8 cellular contexts compared by ENCODE assay signal in genomic region chr1:100893718-100894117, GRCh38. TPM values are rescaled to one million over a fixed set of nuclear protein-coding genes. Genes with fewer than 3 reads are reported as not detected.
DNase-seq lines count a peak whose midpoint lies in the region; ATAC-seq and TF ChIP-seq lines count a peak whose summit lies in the region.

No MANE protein-coding gene starts in this region.

- no peak overlapping the region for H2BK15ac ChIP-seq in H9 (ENCODE audit: low read depth, low read length)

- H2BK12ac ChIP-seq in H9 (ENCODE audit: insufficient read length, low read depth, low read length): no peak overlapping the region

- intact Hi-C loops in A673 (cut with micrococcal nuclease; ENCODE audit: unreplicated experiment): no loop called here

- no TSS peak for BruUV-seq in A673 (replicated peaks; lab: Mats Ljungman, UMichigan)

- H3K27me3 Mint-ChIP-seq in H9 (ENCODE audit: low read depth): no peaks in the 10 kb centered on the region
- no peaks in the 10 kb centered on the region for H3K27me3 Mint-ChIP-seq in activated naive CD8-positive, alpha-beta T cell treated with anti-CD3 and anti-CD28 coated beads, Interleukin-2, amount 10 ng/mL, durations not matched to agents 7 days and 5 days

- POLR2A ChIA-PET in A673 (lab: Charles Lee; ENCODE audit: low non-redundant PET): no interaction called here
- POLR2A ChIA-PET in activated naive CD8-positive, alpha-beta T cell treated with anti-CD3 and anti-CD28 coated beads, Interleukin-2, amount 10 ng/mL, durations not matched to agents 7 days and 5 days (lab: Charles Lee): no interaction called here

- TF ChIP-seq CTCF in A673 (conservative IDR thresholded peaks at IDR 0.05; ENCODE audit: low read depth, low read length) (no peak), H9 (conservative IDR thresholded peaks at IDR 0.05) (no peak), liver (IDR thresholded peaks at IDR 0.05; ENCODE audit: low read depth, low read length, missing input control) (no peak)

- no peaks in the 10 kb centered on the region for H3K27me3 ChIP-seq in A673 (replicated peaks; ENCODE audit: insufficient read depth, low read depth, low read length, poor library complexity)
- no peaks in the 10 kb centered on the region for H3K27me3 ChIP-seq in H9 (ENCODE audit: insufficient read depth, low read length)
- no peaks in the 10 kb centered on the region for H3K27me3 ChIP-seq in liver (ENCODE audit: control insufficient read depth in 4 of 4, insufficient read depth in 4 of 4, low read length in 3 of 4)

- H3K9me3 ChIP-seq in A673 (ENCODE audit: low read depth, low read length, poor library complexity, severe bottlenecking): peaks cover 15% of the 10 kb centered on the region
- H3K9me3 ChIP-seq in H9 (ENCODE audit: control insufficient read depth, low read depth, low read length): peaks cover 22% of the 10 kb centered on the region
- peaks cover 0 to 10% (median 3%) of the 10 kb centered on the region in 4 donors for H3K9me3 ChIP-seq in liver (ENCODE audit: control insufficient read depth in 4 of 4, low read length in 3 of 4)

- CTCF ChIA-PET in A673 (lab: Charles Lee): no interaction called here

- H3K4me3 Mint-ChIP-seq in H9: peak overlapping the region; percentile 99 to 100
- peak overlapping the region; percentile 8 for H3K4me3 Mint-ChIP-seq in activated naive CD8-positive, alpha-beta T cell treated with anti-CD3 and anti-CD28 coated beads, Interleukin-2, amount 10 ng/mL, durations not matched to agents 7 days and 5 days

- peaks cover 43 to 52% (median 47%) of the 10 kb centered on the region in 3 experiments for H3K36me3 Mint-ChIP-seq in H9 (ENCODE audit: insufficient read depth in 1 of 3, low read depth in 3 of 3)
- peaks cover 22% of the 10 kb centered on the region for H3K36me3 Mint-ChIP-seq in activated naive CD8-positive, alpha-beta T cell treated with anti-CD3 and anti-CD28 coated beads, Interleukin-2, amount 10 ng/mL, durations not matched to agents 7 days and 5 days

- H3K23ac ChIP-seq in H9 (ENCODE audit: insufficient read length, low read depth, low read length): no peak overlapping the region

- H3K23me2 ChIP-seq in H9 (ENCODE audit: insufficient read length, low read depth, low read length, poor library complexity, severe bottlenecking): peaks cover 17% of the 10 kb centered on the region

- H3K4ac ChIP-seq in H9 (ENCODE audit: low read depth, low read length): no peak overlapping the region

- no peak overlapping the region for H2BK5ac ChIP-seq in H9 (ENCODE audit: insufficient read length, low read length)

- H3K79me2 ChIP-seq in H9 (ENCODE audit: insufficient read depth, low read length): peaks cover 4% of the 10 kb centered on the region; the same call in 1 of the 2 replicates

- no peak overlapping the region for H3K56ac ChIP-seq in H9 (ENCODE audit: insufficient read length, low read depth, low read length)

- H3K9ac ChIP-seq in H9 (ENCODE audit: extremely low read depth, insufficient read length, low read length) (peak overlapping the region; percentile 2), liver (ENCODE audit: low read depth in 1 of 2, low read length in 2 of 2) (no peak overlapping the region)

- peaks cover 1% of the 10 kb centered on the region for H3K36me3 ChIP-seq in A673 (ENCODE audit: insufficient read depth, low read length, poor library complexity, severe bottlenecking)
- H3K36me3 ChIP-seq in liver (ENCODE audit: control insufficient read depth in 4 of 4, insufficient read depth in 3 of 4, low read depth in 1 of 4, low read length in 3 of 4): peaks cover 0 to 2% (median 0%) of the 10 kb centered on the region in 4 donors

- H3K18ac ChIP-seq in H9 (ENCODE audit: insufficient read length, low read depth, low read length): no peak overlapping the region

- no peak overlapping the region for H4K91ac ChIP-seq in H9 (ENCODE audit: insufficient read length, low read depth, low read length)

- TF ChIP-seq RAD21 in liver (IDR thresholded peaks at IDR 0.05): no peak

- H3T11ph ChIP-seq in H9 (ENCODE audit: low read length): no peak overlapping the region

- peak overlapping the region; percentile 82 for H3K4me3 ChIP-seq in A673 (ENCODE audit: low read depth, low read length, poor library complexity, severe bottlenecking)
- peak overlapping the region in 2 of 3 donors; percentile 20 to 99 for H3K4me3 ChIP-seq in liver (ENCODE audit: low read depth in 1 of 3, low read length in 3 of 3)

- H3K4me1 Mint-ChIP-seq in H9: peaks cover 15 to 21% of the 10 kb centered on the region in 2 experiments
- peaks cover 27% of the 10 kb centered on the region for H3K4me1 Mint-ChIP-seq in activated naive CD8-positive, alpha-beta T cell treated with anti-CD3 and anti-CD28 coated beads, Interleukin-2, amount 10 ng/mL, durations not matched to agents 7 days and 5 days

- ATAC-seq in activated naive CD8-positive, alpha-beta T cell treated with anti-CD3 and anti-CD28 coated beads, Interleukin-2, amount 10 ng/mL, durations not matched to agents 7 days and 5 days (ENCODE audit: low read depth): no peak
- ATAC-seq in HG02678 (IDR thresholded peaks at IDR 0.05; ENCODE audit: unreplicated experiment): no peak

- peak overlapping the region; percentile 87 for H3K27ac ChIP-seq in A673 (ENCODE audit: low read depth, low read length, poor library complexity, severe bottlenecking)
- H3K27ac ChIP-seq in H9 (ENCODE audit: insufficient read length, low read depth, low read length): no peak overlapping the region
- H3K27ac ChIP-seq in liver (ENCODE audit: low read depth in 1 of 2, low read length in 2 of 2): no peak overlapping the region

- H2AK5ac ChIP-seq in H9 (ENCODE audit: insufficient read length, low read length): no peak overlapping the region

- no CpG with 5 or more reads among the region's 2 CpGs for WGBS in H9 (ENCODE audit: extremely low coverage, insufficient read length, low lambda C conversion rate)
- WGBS in liver: 54% methylated on average over 2 of the region's 2 CpGs

- peaks cover 3% of the 10 kb centered on the region for H3K79me1 ChIP-seq in H9 (ENCODE audit: insufficient read depth, low read depth, low read length, poor library complexity, severe bottlenecking)

- H3K27ac Mint-ChIP-seq in H9: peak overlapping the region in 1 of 3 experiments; percentile 52; a peak in 1 of 7 replicates
- H3K27ac Mint-ChIP-seq in activated naive CD8-positive, alpha-beta T cell treated with anti-CD3 and anti-CD28 coated beads, Interleukin-2, amount 10 ng/mL, durations not matched to agents 7 days and 5 days: no peak overlapping the region

- peaks cover 19% of the 10 kb centered on the region for H3K4me1 ChIP-seq in A673 (ENCODE audit: insufficient read depth, low read length, poor library complexity, severe bottlenecking)
- H3K4me1 ChIP-seq in H9 (ENCODE audit: insufficient read depth, low read length): no peaks in the 10 kb centered on the region
- peaks cover 0 to 17% (median 12%) of the 10 kb centered on the region in 4 donors for H3K4me1 ChIP-seq in liver (ENCODE audit: control insufficient read depth in 4 of 4, insufficient read depth in 4 of 4, low read length in 3 of 4)

- no peaks in the 10 kb centered on the region for H4K20me1 ChIP-seq in H9 (ENCODE audit: control insufficient read depth, insufficient read depth, insufficient read length)

- no peak overlapping the region for H2BK20ac ChIP-seq in H9 (ENCODE audit: low read depth, low read length, poor library complexity, severe bottlenecking)

- no peak overlapping the region for H4K5ac ChIP-seq in H9 (ENCODE audit: insufficient read length, low read depth, low read length)

- H2BK120ac ChIP-seq in H9 (ENCODE audit: low read depth, low read length, poor library complexity, severe bottlenecking): no peak overlapping the region

- H3K4me2 ChIP-seq in H9 (ENCODE audit: insufficient read depth, insufficient read length, low read length): peak overlapping the region; percentile 18

- DNase-seq in A673 (ENCODE audit: low spot score) (no peak), H9 (no peak), DMS53 treated with DMSO at 0.1 percent for 48 hours (lab: John Stamatoyannopoulos, UW; ENCODE audit: unreplicated experiment) (no peak), inferior parietal cortex (ENCODE audit: extremely low spot score) (no peak), glomerular visceral epithelial cell (ENCODE audit: extremely low spot score) (no peak)
- DNase-seq in activated naive CD8-positive, alpha-beta T cell treated with anti-CD3 and anti-CD28 coated beads, Interleukin-2, amount 10 ng/mL, durations not matched to agents 7 days and 5 days: no peak

- peaks cover 27 to 31% of the 10 kb centered on the region in 2 experiments for H3K9me3 Mint-ChIP-seq in H9
- H3K9me3 Mint-ChIP-seq in activated naive CD8-positive, alpha-beta T cell treated with anti-CD3 and anti-CD28 coated beads, Interleukin-2, amount 10 ng/mL, durations not matched to agents 7 days and 5 days: peaks cover 14% of the 10 kb centered on the region

- H3K14ac ChIP-seq in H9 (ENCODE audit: insufficient read depth, low read length): no peak overlapping the region

- H2AFZ ChIP-seq in H9 (ENCODE audit: low read length): no peak overlapping the region

- H4K8ac ChIP-seq in H9 (replicated peaks; ENCODE audit: insufficient read length, low read depth, low read length): no peak overlapping the region

TF ChIP-seq in liver, 16 proteins besides CTCF, POLR2A, EP300 and RAD21:
- TF ChIP-seq JUND (IDR thresholded peaks at IDR 0.05): no peak
- TF ChIP-seq YY1 (IDR thresholded peaks at IDR 0.05): no peak

RNA-seq across cellular contexts. Expression of gene EXTL2, which starts 0.9 kb away (rescaled TPM):
- 23.1 and 24.1 TPM in 2 replicates for total RNA-seq in A673 (2021)
- total RNA-seq in H9 (2021): 36.3 and 37.9 TPM in 2 replicates
- 1 to 10 TPM; 2.8 to 3.0 TPM for total RNA-seq in activated naive CD8-positive, alpha-beta T cell treated with anti-CD3 and anti-CD28 coated beads, Interleukin-2, amount 10 ng/mL, durations not matched to agents 7 days and 5 days
- 1 to 10 TPM; 7.5 to 7.6 TPM for total RNA-seq in liver
- 1 to 10 TPM; 3.6 to 8.7 TPM for polyA plus RNA-seq in liver

RNA-seq across cellular contexts. Expression of gene SLC30A7, which starts 2.2 kb away (rescaled TPM):
- total RNA-seq in A673 (2021): 31.2 and 31.4 TPM in 2 replicates
- total RNA-seq in H9 (2021): 25.6 and 26.6 TPM in 2 replicates
- 10 to 100 TPM; 32.6 to 34.6 TPM for total RNA-seq in activated naive CD8-positive, alpha-beta T cell treated with anti-CD3 and anti-CD28 coated beads, Interleukin-2, amount 10 ng/mL, durations not matched to agents 7 days and 5 days
- total RNA-seq in liver: 10 to 100 TPM; 12.6 to 38.9 TPM
- polyA plus RNA-seq in liver: 1 to 10 TPM; 6.0 to 9.1 TPM
